ENCODE assay signal across 22 cellular contexts in the genomic region with DNA sequence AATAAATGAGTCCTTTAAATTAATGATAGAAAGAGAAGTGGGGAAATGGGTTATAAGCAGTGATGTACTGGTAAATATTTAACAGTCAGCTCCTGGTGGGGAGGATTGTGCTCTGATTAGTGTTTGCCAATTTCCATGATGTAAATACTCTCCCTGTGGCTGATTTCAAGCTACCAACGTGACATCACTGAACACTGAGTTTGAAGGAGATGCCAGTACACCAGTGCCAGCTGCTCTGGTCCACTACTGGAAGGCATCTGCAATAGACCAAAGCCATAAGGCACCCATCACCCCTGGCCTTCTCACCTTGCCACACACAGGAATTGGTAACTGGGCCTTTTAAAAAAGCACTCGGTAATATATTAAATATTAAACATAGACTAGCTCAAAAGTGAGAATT.
DNase-seq lines count a peak whose midpoint lies in the region; FAIRE-seq and TF ChIP-seq lines count a peak whose summit lies in the region.
"Had no signal": no experiment of that assay in that cellular context is flagged by ENCODE, and none has a peak within 500 bp of the region (broad histone marks: within the 10 kb centered on the region; RNA-seq: fewer than 3 reads in every experiment).

No MANE protein-coding gene starts in this region.

- H3K27ac ChIP-seq in astrocyte (ENCODE audit: low read depth, low read length) (no peak overlapping the region), suprapubic skin (peak overlapping the region; percentile 36)
- H3K27ac ChIP-seq: 22Rv1 had no signal

- H3K27ac Mint-ChIP-seq in astrocyte (ENCODE audit: unreplicated experiment), result no peak overlapping the region
- H3K27ac Mint-ChIP-seq in activated T-helper 1 cell treated with anti-CD3 and anti-CD28 coated beads, Interleukin-12 subunit alpha, Interleukin-12 subunit beta, Interleukin-2, Interleukin-4 antibody, amounts not matched to agents 30 ng/mL and 10 ng/mL and 1 ng/mL, durations not matched to agents 14 hours and 24 hours and 36 hours, result no peak overlapping the region
- H3K27ac Mint-ChIP-seq: activated naive CD4-positive, alpha-beta T cell treated with anti-CD3 and anti-CD28 coated beads for 36 hours; CD4-positive, CD25-positive, alpha-beta regulatory T cell; stimulated activated naive CD8-positive, alpha-beta T cell treated with anti-CD3 and anti-CD28 coated beads, Interleukin-15, amount 100 ng/mL, for 72 hours had no signal

- H3K36me3 ChIP-seq in astrocyte (ENCODE audit: insufficient read depth, low read length) (no peaks in the 10 kb centered on the region), suprapubic skin (no peaks in the 10 kb centered on the region)

- H3K4me3 ChIP-seq in astrocyte (ENCODE audit: insufficient read depth, low read depth, low read length) (no peak overlapping the region), suprapubic skin (no peak overlapping the region)

- no peak overlapping the region for H3K9ac ChIP-seq in astrocyte (ENCODE audit: low read length)

- H3K4me2 ChIP-seq in astrocyte (ENCODE audit: low read length), result no peak overlapping the region

- no peaks in the 10 kb centered on the region for H3K27me3 Mint-ChIP-seq in astrocyte (ENCODE audit: low read depth, unreplicated experiment)
- H3K27me3 Mint-ChIP-seq in activated T-helper 1 cell treated with anti-CD3 and anti-CD28 coated beads, Interleukin-12 subunit alpha, Interleukin-12 subunit beta, Interleukin-2, Interleukin-4 antibody, amounts not matched to agents 30 ng/mL and 10 ng/mL and 1 ng/mL, durations not matched to agents 14 hours and 24 hours and 36 hours (ENCODE audit: insufficient read depth), result peaks cover 5% of the 10 kb centered on the region
- H3K27me3 Mint-ChIP-seq: stimulated activated naive CD8-positive, alpha-beta T cell treated with anti-CD3 and anti-CD28 coated beads, Interleukin-15, amount 100 ng/mL, for 72 hours had no signal

- no peak overlapping the region for H2AFZ ChIP-seq in astrocyte (ENCODE audit: low read depth, low read length)

- 81% methylated on average over 2 of the region's 2 CpGs for WGBS in suprapubic skin

- H3K4me1 Mint-ChIP-seq in astrocyte (ENCODE audit: low read depth, unreplicated experiment), result peaks cover 66% of the 10 kb centered on the region
- H3K4me1 Mint-ChIP-seq in activated T-helper 1 cell treated with anti-CD3 and anti-CD28 coated beads, Interleukin-12 subunit alpha, Interleukin-12 subunit beta, Interleukin-2, Interleukin-4 antibody, amounts not matched to agents 30 ng/mL and 10 ng/mL and 1 ng/mL, durations not matched to agents 14 hours and 24 hours and 36 hours (ENCODE audit: low read depth), result no peaks in the 10 kb centered on the region

- DNase-seq in DMS 273 (lab: John Stamatoyannopoulos, UW; ENCODE audit: unreplicated experiment) (peak; percentile 68), DMS 273 treated with DMSO at 0.1 percent for 48 hours (lab: John Stamatoyannopoulos, UW) (no peak), astrocyte (ENCODE audit: low read depth) (no peak), kidney tubule cell (ENCODE audit: low spot score) (peak; percentile 49), suprapubic skin (ENCODE audit: low spot score in 2 of 2) (no peak), NCI-H187 (lab: John Stamatoyannopoulos, UW) (no peak), NCI-H1436 treated with DMSO at 0.1 percent for 48 hours (lab: John Stamatoyannopoulos, UW) (no peak)
- no peak for DNase-seq in activated T-helper 1 cell treated with anti-CD3 and anti-CD28 coated beads, Interleukin-12 subunit alpha, Interleukin-12 subunit beta, Interleukin-2, Interleukin-4 antibody, amounts not matched to agents 30 ng/mL and 10 ng/mL and 1 ng/mL, durations not matched to agents 14 hours and 24 hours and 36 hours (ENCODE audit: low spot score)
- DNase-seq: activated CD4-positive, alpha-beta T cell treated with anti-CD3 and anti-CD28 coated beads for 4 hours; activated CD8-positive, alpha-beta memory T cell treated with anti-CD3 and anti-CD28 coated beads, Interleukin-2, amount 50 U/mL, for 48 hours; activated naive CD4-positive, alpha-beta T cell treated with anti-CD3 and anti-CD28 coated beads for 36 hours; CD4-positive, CD25-positive, alpha-beta regulatory T cell; effector CD8-positive, alpha-beta T cell; foreskin melanocyte; NCI-H187 treated with DMSO at 0.1 percent for 48 hours; NCI-H524 treated with DMSO at 0.1 percent for 48 hours; nucleus accumbens; stimulated activated CD4-positive, alpha-beta T cell treated with anti-CD3 and anti-CD28 coated beads, Interleukin-12 subunit alpha, Interleukin-12 subunit beta, amount 100 ng/mL, for 4 hours; stimulated activated naive CD8-positive, alpha-beta T cell treated with anti-CD3 and anti-CD28 coated beads, Interleukin-15, amount 100 ng/mL, for 72 hours; T-helper 2 cell had no signal

- FAIRE-seq in astrocyte (lab: Jason Lieb, UNC), result peak; percentile 78
- FAIRE-seq: G401.6 had no signal

- H3K9me3 ChIP-seq in astrocyte (ENCODE audit: insufficient read depth, low read depth, low read length), result no peaks in the 10 kb centered on the region
- no peaks in the 10 kb centered on the region for H3K9me3 ChIP-seq in suprapubic skin

- H3K4me3 Mint-ChIP-seq in astrocyte (ENCODE audit: unreplicated experiment), result no peak overlapping the region
- no peak overlapping the region for H3K4me3 Mint-ChIP-seq in activated T-helper 1 cell treated with anti-CD3 and anti-CD28 coated beads, Interleukin-12 subunit alpha, Interleukin-12 subunit beta, Interleukin-2, Interleukin-4 antibody, amounts not matched to agents 30 ng/mL and 10 ng/mL and 1 ng/mL, durations not matched to agents 14 hours and 24 hours and 36 hours
- H3K4me3 Mint-ChIP-seq: activated naive CD4-positive, alpha-beta T cell treated with anti-CD3 and anti-CD28 coated beads for 36 hours; CD4-positive, CD25-positive, alpha-beta regulatory T cell; stimulated activated naive CD8-positive, alpha-beta T cell treated with anti-CD3 and anti-CD28 coated beads, Interleukin-15, amount 100 ng/mL, for 72 hours had no signal

- TF ChIP-seq CTCF in astrocyte (IDR thresholded peaks at IDR 0.05; ENCODE audit: insufficient read depth, low read depth, low read length) (no peak), suprapubic skin (IDR thresholded peaks at IDR 0.05) (no peak)

- TF ChIP-seq EP300 in suprapubic skin (IDR thresholded peaks at IDR 0.05), result no peak

- peaks cover 4% of the 10 kb centered on the region for H4K20me1 ChIP-seq in astrocyte (ENCODE audit: insufficient read depth, low read length)

- H3K27me3 ChIP-seq in astrocyte (ENCODE audit: insufficient read depth, low read length), result no peaks in the 10 kb centered on the region
- H3K27me3 ChIP-seq in suprapubic skin, result no peaks in the 10 kb centered on the region

- H3K4me1 ChIP-seq in astrocyte (ENCODE audit: insufficient read depth, low read length) (peaks cover 18% of the 10 kb centered on the region), suprapubic skin (peaks cover 48% of the 10 kb centered on the region)

- intact Hi-C loops in activated T-helper 1 cell treated with anti-CD3 and anti-CD28 coated beads, Interleukin-12 subunit alpha, Interleukin-12 subunit beta, Interleukin-2, Interleukin-4 antibody, amounts not matched to agents 30 ng/mL and 10 ng/mL and 1 ng/mL, durations not matched to agents 14 hours and 24 hours and 36 hours (cut with micrococcal nuclease), result no loop called here

- no peak for TF ChIP-seq POLR2A in suprapubic skin (IDR thresholded peaks at IDR 0.05)

- no peaks in the 10 kb centered on the region for H3K79me2 ChIP-seq in astrocyte (ENCODE audit: insufficient read depth, low read length)

- H3K36me3 Mint-ChIP-seq in astrocyte (ENCODE audit: low read depth, unreplicated experiment), result no peaks in the 10 kb centered on the region
- no peaks in the 10 kb centered on the region for H3K36me3 Mint-ChIP-seq in activated T-helper 1 cell treated with anti-CD3 and anti-CD28 coated beads, Interleukin-12 subunit alpha, Interleukin-12 subunit beta, Interleukin-2, Interleukin-4 antibody, amounts not matched to agents 30 ng/mL and 10 ng/mL and 1 ng/mL, durations not matched to agents 14 hours and 24 hours and 36 hours (ENCODE audit: low read depth)
- H3K36me3 Mint-ChIP-seq: CD4-positive, CD25-positive, alpha-beta regulatory T cell had no signal

- H3K9me3 Mint-ChIP-seq in astrocyte (ENCODE audit: unreplicated experiment), result no peaks in the 10 kb centered on the region
- no peaks in the 10 kb centered on the region for H3K9me3 Mint-ChIP-seq in activated T-helper 1 cell treated with anti-CD3 and anti-CD28 coated beads, Interleukin-12 subunit alpha, Interleukin-12 subunit beta, Interleukin-2, Interleukin-4 antibody, amounts not matched to agents 30 ng/mL and 10 ng/mL and 1 ng/mL, durations not matched to agents 14 hours and 24 hours and 36 hours
- H3K9me3 Mint-ChIP-seq: activated naive CD4-positive, alpha-beta T cell treated with anti-CD3 and anti-CD28 coated beads for 36 hours; CD4-positive, CD25-positive, alpha-beta regulatory T cell; stimulated activated naive CD8-positive, alpha-beta T cell treated with anti-CD3 and anti-CD28 coated beads, Interleukin-15, amount 100 ng/mL, for 72 hours had no signal

Comparison
In these comparisons a context has a peak if more than half of its experiments do, and no peak if none do; other contexts are left out.
1. DNase-seq: peak in DMS 273 (single experiment) and kidney tubule cell (single experiment); none in DMS 273 treated with DMSO at 0.1 percent for 48 hours (single experiment), astrocyte (single experiment), suprapubic skin (0 of 2), NCI-H187 (0 of 2), activated T-helper 1 cell treated with anti-CD3 and anti-CD28 coated beads, Interleukin-12 subunit alpha, Interleukin-12 subunit beta, Interleukin-2, Interleukin-4 antibody, amounts not matched to agents 30 ng/mL and 10 ng/mL and 1 ng/mL, durations not matched to agents 14 hours and 24 hours and 36 hours (single experiment) and NCI-H1436 treated with DMSO at 0.1 percent for 48 hours (single experiment).